14 cellular contexts compared by ENCODE assay signal in the genomic region with DNA sequence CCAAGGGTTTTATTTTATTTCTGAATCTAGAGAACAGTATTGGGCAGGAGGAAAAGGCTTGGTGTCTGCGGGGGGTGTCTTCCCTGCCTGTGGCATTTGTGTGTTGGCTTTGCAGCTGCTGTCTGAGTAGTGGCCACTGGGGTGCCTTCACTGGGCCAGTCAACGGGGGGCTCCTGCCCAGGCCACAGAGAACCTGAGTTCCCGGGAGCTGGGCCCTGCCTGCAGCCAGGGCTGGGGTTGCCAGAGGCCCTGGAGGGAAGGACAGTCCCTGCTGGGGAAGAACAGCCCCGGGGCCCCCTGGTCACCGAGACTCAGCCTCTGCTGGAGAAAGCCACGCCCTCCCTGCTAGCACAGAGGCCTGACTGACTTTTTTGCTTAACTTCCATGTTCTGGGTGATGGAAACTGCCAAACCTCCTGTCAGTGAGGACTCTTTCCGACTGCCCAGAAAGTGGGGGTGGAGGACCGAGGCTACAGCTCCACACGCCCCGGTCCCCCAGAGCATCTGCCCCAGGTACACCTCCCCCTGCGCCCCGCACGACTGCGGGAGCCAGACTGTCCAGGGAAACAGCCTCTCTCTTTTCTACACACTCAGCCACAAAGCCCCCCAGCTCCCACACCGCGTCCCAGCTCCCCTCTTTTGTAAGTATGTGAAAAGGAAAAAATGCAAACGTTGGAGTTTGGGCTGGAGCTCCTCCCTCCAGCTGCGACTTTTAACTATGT.
DNase-seq lines count a peak whose midpoint lies in the region; ATAC-seq and TF ChIP-seq lines count a peak whose summit lies in the region.
"Had no signal": no experiment of that assay in that cellular context is flagged by ENCODE, and none has a peak within 500 bp of the region (broad histone marks: within the 10 kb centered on the region; RNA-seq: fewer than 3 reads in every experiment).

No MANE protein-coding gene starts in this region.

- H3K36me3 ChIP-seq in H7 (replicated peaks; ENCODE audit: control insufficient read depth, insufficient read depth, low read length) (peaks cover 8% of the 10 kb centered on the region), Panc1 (ENCODE audit: control insufficient read depth, insufficient read depth, low read length) (no peaks in the 10 kb centered on the region), osteoblast (ENCODE audit: insufficient read depth, low read length) (no peaks in the 10 kb centered on the region)

- H3K4me3 ChIP-seq in H7 (ENCODE audit: insufficient read depth, low read depth, low read length) (no peak overlapping the region), Panc1 (ENCODE audit: low read depth in 2 of 2, low read length in 2 of 2) (no peak overlapping the region), osteoblast (ENCODE audit: insufficient read depth, low read length) (no peak overlapping the region)
- H3K4me3 ChIP-seq: thoracic aorta had no signal

- ATAC-seq in Panc1 (no peak), GM21423 (IDR thresholded peaks at IDR 0.05; ENCODE audit: unreplicated experiment) (no peak)
- ATAC-seq: foreskin keratinocyte; natural killer cell treated with Interleukin-12 subunit alpha and Interleukin-12 subunit beta and Interleukin-15 and Interleukin-18, amount 100 ng/mL, for 72 hours had no signal

- CTCF ChIA-PET in Panc1 (lab: Charles Lee), result no interaction called here

- H2AFZ ChIP-seq in osteoblast (ENCODE audit: low read length), result no peak overlapping the region

- no peaks in the 10 kb centered on the region for H3K79me2 ChIP-seq in osteoblast (ENCODE audit: insufficient read depth, low read length)

- POLR2A ChIA-PET in Panc1 (lab: Charles Lee), result interaction anchor here (0.5 kb wide), 1 partner anchor 425 kb away, joined by 4 read pairs; no protein-coding TSS in a partner anchor

- H3K27me3 ChIP-seq in H7 (ENCODE audit: control insufficient read depth, insufficient read depth, low read length), result no peaks in the 10 kb centered on the region
- H3K27me3 ChIP-seq in Panc1 (ENCODE audit: control insufficient read depth, insufficient read depth, low read length), result no peaks in the 10 kb centered on the region
- no peaks in the 10 kb centered on the region for H3K27me3 ChIP-seq in osteoblast (ENCODE audit: insufficient read depth, low read length)
- H3K27me3 ChIP-seq: foreskin keratinocyte had no signal

- TF ChIP-seq CTCF in Panc1 (IDR thresholded peaks at IDR 0.05) (no peak), osteoblast (IDR thresholded peaks at IDR 0.05; ENCODE audit: extremely low read depth, low read depth, low read length) (no peak)

- H3K4me1 ChIP-seq in Panc1 (ENCODE audit: control insufficient read depth, insufficient read depth, low read length) (no peaks in the 10 kb centered on the region), osteoblast (ENCODE audit: insufficient read depth, low read length) (no peaks in the 10 kb centered on the region)
- H3K4me1 ChIP-seq: foreskin keratinocyte had no signal

- H4K20me1 ChIP-seq in osteoblast (ENCODE audit: insufficient read depth, low read length), result no peaks in the 10 kb centered on the region

- no peaks in the 10 kb centered on the region for H3K9me3 ChIP-seq in Panc1 (ENCODE audit: control insufficient read depth, insufficient read depth, low read depth, low read length)
- no peaks in the 10 kb centered on the region for H3K9me3 ChIP-seq in osteoblast (ENCODE audit: low read depth, low read length)
- H3K9me3 ChIP-seq: thoracic aorta had no signal

- H3K27ac ChIP-seq in Panc1 (ENCODE audit: low read length) (no peak overlapping the region), osteoblast (ENCODE audit: low read depth, low read length) (no peak overlapping the region)
- H3K27ac ChIP-seq: foreskin keratinocyte, thoracic aorta had no signal

- in situ Hi-C loops in Panc1 (cut with HindIII; ENCODE audit: low pct_unique_long_range_greater_than_20kb, low sequenced_read_pairs), result no loop called here

- BruUV-seq in Panc1 (replicated peaks; lab: Mats Ljungman, UMichigan), result TSS peak; percentile 73

- no peak overlapping the region for H3K4me2 ChIP-seq in osteoblast (ENCODE audit: insufficient read depth, low read length)

- intact Hi-C loops in Panc1 (cut with micrococcal nuclease; ENCODE audit: unreplicated experiment), result no loop called here

- DNase-seq in H7 (peak; percentile 80), Panc1 (ENCODE audit: low read depth, low spot score) (no peak), ecto neural progenitor cell (ENCODE audit: low spot score) (peak; percentile 53), osteoblast (ENCODE audit: insufficient read length, low spot score, missing footprints) (peak; percentile 72), NCI-H446 (lab: John Stamatoyannopoulos, UW) (no peak), SIG-M5 treated with dmso at 0.1 percent for 504 hours (lab: John Stamatoyannopoulos, UW; ENCODE audit: unreplicated experiment) (no peak), midbrain (lab: John Stamatoyannopoulos, UW) (no peak)
- DNase-seq: CD8-positive, alpha-beta memory T cell; effector CD8-positive, alpha-beta T cell; foreskin keratinocyte; NCI-H1105 treated with DMSO at 0.1 percent for 48 hours had no signal

Comparison
In these comparisons a context has a peak if more than half of its experiments do, and no peak if none do; other contexts are left out.
1. DNase-seq: peak in H7 (single experiment), ecto neural progenitor cell (single experiment) and osteoblast (single experiment); none in Panc1 (single experiment), NCI-H446 (0 of 2), SIG-M5 treated with dmso at 0.1 percent for 504 hours (single experiment) and midbrain (single experiment).